In genomic region chr7:111639894-111640293, GRCh38 we compare ENCODE assay signal across 26 cellular contexts.
DNase-seq lines count a peak whose midpoint lies in the region; ATAC-seq and TF ChIP-seq lines count a peak whose summit lies in the region.
"Had no signal": no experiment of that assay in that cellular context is flagged by ENCODE, and none has a peak within 500 bp of the region (broad histone marks: within the 10 kb centered on the region; RNA-seq: fewer than 3 reads in every experiment).

No MANE protein-coding gene starts in this region.

- no peak overlapping the region for H3K27ac Mint-ChIP-seq in activated CD4-positive, alpha-beta memory T cell treated with anti-CD3 and anti-CD28 coated beads for 36 hours
- H3K27ac Mint-ChIP-seq: activated CD4-positive, alpha-beta memory T cell treated with anti-CD3 and anti-CD28 coated beads, Interleukin-2, amount 10 ng/mL, durations not matched to agents 7 days and 5 days; activated naive CD4-positive, alpha-beta T cell treated with anti-CD3 and anti-CD28 coated beads, Interleukin-2, amount 50 U/mL, for 24 hours; CD14-positive monocyte; IgD-negative memory B cell; memory B cell; T-helper 17 cell had no signal

- peaks cover 0 to 2% of the 10 kb centered on the region in 2 experiments; a peak in 1 of 4 replicates for H3K4me1 ChIP-seq in SK-N-SH (ENCODE audit: control insufficient read depth in 1 of 2, insufficient read depth in 2 of 2, low read depth in 1 of 2, low read length in 1 of 2)
- no peaks in the 10 kb centered on the region for H3K4me1 ChIP-seq in heart right ventricle
- H3K4me1 ChIP-seq: body of pancreas, thyroid gland had no signal

- H3K4me3 ChIP-seq in SK-N-SH (ENCODE audit: low read depth in 2 of 2, low read length in 1 of 2) (no peak overlapping the region), heart right ventricle (no peak overlapping the region)
- H3K4me3 ChIP-seq: body of pancreas, coronary artery, thyroid gland had no signal

- H3K27me3 ChIP-seq in SK-N-SH (ENCODE audit: insufficient read depth): no peaks in the 10 kb centered on the region
- H3K27me3 ChIP-seq in heart right ventricle: no peaks in the 10 kb centered on the region
- H3K27me3 ChIP-seq: body of pancreas, thyroid gland had no signal

- WGBS in SK-N-SH (ENCODE audit: low lambda C conversion rate): 29% methylated on average over 2 of the region's 2 CpGs
- WGBS in heart right ventricle, 2 donors: 44 to 56% methylated on average over 2 of the region's 2 CpGs

- TF ChIP-seq CTCF in SK-N-SH (IDR thresholded peaks at IDR 0.05) (no peak), heart right ventricle (IDR thresholded peaks at IDR 0.05) (no peak)

- TF ChIP-seq EP300 in SK-N-SH (IDR thresholded peaks at IDR 0.05; ENCODE audit: borderline replicate concordance in 1 of 2, low read depth in 1 of 2, low read length in 1 of 2): no peak

- no peaks in the 10 kb centered on the region for H3K9me3 Mint-ChIP-seq in activated CD4-positive, alpha-beta memory T cell treated with anti-CD3 and anti-CD28 coated beads for 36 hours
- H3K9me3 Mint-ChIP-seq: activated CD4-positive, alpha-beta memory T cell treated with anti-CD3 and anti-CD28 coated beads, Interleukin-2, amount 10 ng/mL, durations not matched to agents 7 days and 5 days; activated naive CD4-positive, alpha-beta T cell treated with anti-CD3 and anti-CD28 coated beads, Interleukin-2, amount 50 U/mL, for 24 hours; memory B cell; neural crest cell had no signal

- H3K9ac ChIP-seq in SK-N-SH: no peak overlapping the region

- H3K27ac ChIP-seq in SK-N-SH (ENCODE audit: low read depth in 2 of 2, low read length in 1 of 2): no peak overlapping the region
- H3K27ac ChIP-seq in heart right ventricle: no peak overlapping the region
- H3K27ac ChIP-seq: 22Rv1, body of pancreas, coronary artery, thyroid gland, WERI-Rb-1 had no signal

- H3K9me2 ChIP-seq in SK-N-SH: no peaks in the 10 kb centered on the region

- H3K9me3 ChIP-seq in SK-N-SH (no peaks in the 10 kb centered on the region), heart right ventricle (peaks cover 0 to 2% (median 0%) of the 10 kb centered on the region in 11 donors)
- H3K9me3 ChIP-seq: body of pancreas, thyroid gland had no signal

- H3K4me3 Mint-ChIP-seq in activated CD4-positive, alpha-beta memory T cell treated with anti-CD3 and anti-CD28 coated beads for 36 hours: no peak overlapping the region
- H3K4me3 Mint-ChIP-seq: activated CD4-positive, alpha-beta memory T cell treated with anti-CD3 and anti-CD28 coated beads, Interleukin-2, amount 10 ng/mL, durations not matched to agents 7 days and 5 days; activated naive CD4-positive, alpha-beta T cell treated with anti-CD3 and anti-CD28 coated beads, Interleukin-2, amount 50 U/mL, for 24 hours; CD14-positive monocyte; IgD-negative memory B cell; memory B cell; neural crest cell; T-helper 17 cell had no signal

- peaks cover 1% of the 10 kb centered on the region for H3K27me3 Mint-ChIP-seq in activated CD4-positive, alpha-beta memory T cell treated with anti-CD3 and anti-CD28 coated beads for 36 hours
- H3K27me3 Mint-ChIP-seq: activated CD4-positive, alpha-beta memory T cell treated with anti-CD3 and anti-CD28 coated beads, Interleukin-2, amount 10 ng/mL, durations not matched to agents 7 days and 5 days had no signal

- no peak overlapping the region for H2AFZ ChIP-seq in SK-N-SH (ENCODE audit: low read depth)

- no peaks in the 10 kb centered on the region for H3K36me3 Mint-ChIP-seq in activated CD4-positive, alpha-beta memory T cell treated with anti-CD3 and anti-CD28 coated beads for 36 hours
- H3K36me3 Mint-ChIP-seq: activated naive CD4-positive, alpha-beta T cell treated with anti-CD3 and anti-CD28 coated beads, Interleukin-2, amount 50 U/mL, for 24 hours; CD14-positive monocyte; IgD-negative memory B cell; memory B cell had no signal

- no peaks in the 10 kb centered on the region for H3K4me1 Mint-ChIP-seq in activated CD4-positive, alpha-beta memory T cell treated with anti-CD3 and anti-CD28 coated beads for 36 hours (ENCODE audit: low read depth)
- H3K4me1 Mint-ChIP-seq: activated CD4-positive, alpha-beta memory T cell treated with anti-CD3 and anti-CD28 coated beads, Interleukin-2, amount 10 ng/mL, durations not matched to agents 7 days and 5 days; activated naive CD4-positive, alpha-beta T cell treated with anti-CD3 and anti-CD28 coated beads, Interleukin-2, amount 50 U/mL, for 24 hours; CD14-positive monocyte; memory B cell; T-helper 17 cell had no signal

- no peaks in the 10 kb centered on the region for H3K36me3 ChIP-seq in SK-N-SH (replicated peaks in 1 of 2; ENCODE audit: control insufficient read depth in 1 of 2, insufficient read depth in 2 of 2, low read length in 1 of 2)
- H3K36me3 ChIP-seq in heart right ventricle: no peaks in the 10 kb centered on the region
- H3K36me3 ChIP-seq: thyroid gland, WERI-Rb-1 had no signal

- no peak for DNase-seq in SK-N-SH
- DNase-seq in amniotic epithelial cell (ENCODE audit: low read depth): peak; percentile 1
- DNase-seq in heart right ventricle: no peak
- DNase-seq in stromal cell of bone marrow (ENCODE audit: low read depth): peak; percentile 66
- no peak for DNase-seq in activated CD4-positive, alpha-beta memory T cell treated with anti-CD3 and anti-CD28 coated beads for 36 hours
- no peak for DNase-seq in HT-29 (ENCODE audit: low spot score)
- DNase-seq: activated CD4-positive, alpha-beta memory T cell treated with anti-CD3 and anti-CD28 coated beads, Interleukin-2, amount 10 ng/mL, durations not matched to agents 7 days and 5 days; activated T-cell treated with anti-CD3 and anti-CD28 coated beads, Interleukin-2, amount 50 U/mL, for 1 hour; body of pancreas; head of caudate nucleus; MV-4-11; NCI-H1930; NCI-H446; SHP77 treated with DMSO at 0.1 percent for 48 hours; T-helper 17 cell; thyroid gland; WERI-Rb-1 had no signal

- peaks cover 8% of the 10 kb centered on the region for H3F3A ChIP-seq in SK-N-SH (replicated peaks; ENCODE audit: insufficient read depth)

- ATAC-seq in SK-N-SH treated with all-trans-retinoic acid at 6 μM for 48 hours (peak; percentile 37), heart right ventricle (peak in 7 of 8 donors; percentile 55 to 80 (median 73)), GM21367 (IDR thresholded peaks at IDR 0.05; ENCODE audit: unreplicated experiment) (no peak)
- ATAC-seq: body of pancreas, T-helper 17 cell had no signal

- POLR2A ChIA-PET in SK-N-SH (lab: Yijun Ruan, JAX): no interaction called here
- POLR2A ChIA-PET in activated CD4-positive, alpha-beta memory T cell treated with anti-CD3 and anti-CD28 coated beads for 36 hours (lab: Charles Lee): no interaction called here

- no peak for TF ChIP-seq RAD21 in SK-N-SH (IDR thresholded peaks at IDR 0.05; ENCODE audit: low read length)

- intact Hi-C loops in heart right ventricle (cut with DNase I): no loop called here
- intact Hi-C loops in activated CD4-positive, alpha-beta memory T cell treated with anti-CD3 and anti-CD28 coated beads for 36 hours (cut with micrococcal nuclease): no loop called here

- no peaks in the 10 kb centered on the region for H3K79me2 ChIP-seq in SK-N-SH (ENCODE audit: insufficient read depth)

- H3K4me2 ChIP-seq in SK-N-SH: no peak overlapping the region

- no peaks in the 10 kb centered on the region for H4K20me1 ChIP-seq in SK-N-SH (ENCODE audit: insufficient read depth)

- CTCF ChIA-PET in SK-N-SH (lab: Yijun Ruan, JAX): interaction anchor here (0.8 to 1.0 kb wide), 2 partner anchors 96 to 150 kb away, joined by 3 read pairs; no protein-coding TSS in a partner anchor
- CTCF ChIA-PET in activated CD4-positive, alpha-beta memory T cell treated with anti-CD3 and anti-CD28 coated beads for 36 hours (lab: Charles Lee): no interaction called here

TF ChIP-seq in SK-N-SH treated with all-trans-retinoic acid at 6 μM for 48 hours, 23 proteins besides CTCF, POLR2A, EP300 and RAD21 (continues in another document):
- TF ChIP-seq, protein P1, sequence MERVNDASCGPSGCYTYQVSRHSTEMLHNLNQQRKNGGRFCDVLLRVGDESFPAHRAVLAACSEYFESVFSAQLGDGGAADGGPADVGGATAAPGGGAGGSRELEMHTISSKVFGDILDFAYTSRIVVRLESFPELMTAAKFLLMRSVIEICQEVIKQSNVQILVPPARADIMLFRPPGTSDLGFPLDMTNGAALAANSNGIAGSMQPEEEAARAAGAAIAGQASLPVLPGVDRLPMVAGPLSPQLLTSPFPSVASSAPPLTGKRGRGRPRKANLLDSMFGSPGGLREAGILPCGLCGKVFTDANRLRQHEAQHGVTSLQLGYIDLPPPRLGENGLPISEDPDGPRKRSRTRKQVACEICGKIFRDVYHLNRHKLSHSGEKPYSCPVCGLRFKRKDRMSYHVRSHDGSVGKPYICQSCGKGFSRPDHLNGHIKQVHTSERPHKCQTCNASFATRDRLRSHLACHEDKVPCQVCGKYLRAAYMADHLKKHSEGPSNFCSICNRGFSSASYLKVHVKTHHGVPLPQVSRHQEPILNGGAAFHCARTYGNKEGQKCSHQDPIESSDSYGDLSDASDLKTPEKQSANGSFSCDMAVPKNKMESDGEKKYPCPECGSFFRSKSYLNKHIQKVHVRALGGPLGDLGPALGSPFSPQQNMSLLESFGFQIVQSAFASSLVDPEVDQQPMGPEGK (CRISPR knock-in tag; IDR thresholded peaks at IDR 0.05; ENCODE audit: borderline replicate concordance): no peak
- TF ChIP-seq PPARA (CRISPR knock-in tag; IDR thresholded peaks at IDR 0.05; ENCODE audit: borderline replicate concordance) (no peak), TCF4 (CRISPR knock-in tag; IDR thresholded peaks at IDR 0.05; ENCODE audit: borderline replicate concordance) (0 out of 2 replicates have a peak, but pooled peaks have one; percentile 23)

TF ChIP-seq in SK-N-SH, 30 proteins besides CTCF, POLR2A, EP300 and RAD21 (continues in another document):
- TF ChIP-seq MXI1 (IDR thresholded peaks at IDR 0.05; ENCODE audit: low read depth, low read length) (no peak), CHD2 (IDR thresholded peaks at IDR 0.05; ENCODE audit: low read length, partially characterized antibody) (no peak), RXRA (IDR thresholded peaks at IDR 0.05; ENCODE audit: borderline replicate concordance, low read depth) (no peak), MAX (IDR thresholded peaks at IDR 0.05; ENCODE audit: low read depth) (no peak), TAF1 (IDR thresholded peaks at IDR 0.05; ENCODE audit: borderline replicate concordance, low read depth, low read length) (no peak)
- TF ChIP-seq, protein P2, sequence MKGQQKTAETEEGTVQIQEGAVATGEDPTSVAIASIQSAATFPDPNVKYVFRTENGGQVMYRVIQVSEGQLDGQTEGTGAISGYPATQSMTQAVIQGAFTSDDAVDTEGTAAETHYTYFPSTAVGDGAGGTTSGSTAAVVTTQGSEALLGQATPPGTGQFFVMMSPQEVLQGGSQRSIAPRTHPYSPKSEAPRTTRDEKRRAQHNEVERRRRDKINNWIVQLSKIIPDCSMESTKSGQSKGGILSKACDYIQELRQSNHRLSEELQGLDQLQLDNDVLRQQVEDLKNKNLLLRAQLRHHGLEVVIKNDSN (IDR thresholded peaks at IDR 0.05; ENCODE audit: borderline replicate concordance, low read depth): no peak

Comparison
In these comparisons a context has a peak if more than half of its experiments do, and no peak if none do; other contexts are left out.
1. DNase-seq: peak in amniotic epithelial cell (single experiment) and stromal cell of bone marrow (single experiment); none in SK-N-SH (single experiment), heart right ventricle (0 of 2), activated CD4-positive, alpha-beta memory T cell treated with anti-CD3 and anti-CD28 coated beads for 36 hours (single experiment) and HT-29 (single experiment).